28 cellular contexts compared by ENCODE assay signal in the genomic region with DNA sequence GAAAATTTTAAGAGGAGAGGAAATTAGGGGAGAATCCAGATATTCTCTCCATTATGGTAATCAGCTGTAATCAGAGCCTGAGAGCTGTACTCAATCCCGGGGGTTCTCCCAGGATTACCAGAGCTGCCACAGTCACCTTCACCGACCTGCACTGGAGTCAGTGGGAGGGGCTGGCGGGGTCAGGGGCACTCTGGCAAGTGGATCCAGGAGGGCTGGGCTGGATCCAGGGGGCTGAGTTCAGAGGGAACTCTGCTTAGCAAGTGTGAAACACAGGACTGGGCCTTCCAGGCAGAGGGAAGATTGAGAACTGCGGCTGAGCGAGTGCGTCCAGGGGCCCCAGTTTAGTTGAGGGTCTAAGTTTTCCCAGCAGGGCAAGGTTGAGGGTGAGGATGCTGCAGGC.
"Had no signal": no experiment of that assay in that cellular context is flagged by ENCODE, and none has a peak within 500 bp of the region (broad histone marks: within the 10 kb centered on the region; RNA-seq: fewer than 3 reads in every experiment).

No MANE protein-coding gene starts in this region.

- H3K4me1 ChIP-seq: ascending aorta had no signal

- H3K4me3 ChIP-seq: ascending aorta, body of pancreas had no signal

- H3K27ac ChIP-seq: ascending aorta, body of pancreas had no signal

- H3K9me3 Mint-ChIP-seq: activated B cell treated with CpG ODN at 0.5 μM for 24 hours; activated CD4-positive, alpha-beta T cell treated with anti-CD3 and anti-CD28 coated beads, Interleukin-2, amount 10 ng/mL, durations not matched to agents 24 days and 14 days; activated naive CD4-positive, alpha-beta T cell treated with anti-CD3 and anti-CD28 coated beads, Interleukin-2, amount 50 U/mL, for 24 hours; activated T-cell treated with anti-CD3 and anti-CD28 coated beads, Interleukin-2, amount 50 U/mL, for 24 hours; activated T-helper 1 cell treated with anti-CD3 and anti-CD28 coated beads, Interleukin-12 subunit alpha, Interleukin-12 subunit beta, Interleukin-2, Interleukin-4 antibody, amounts not matched to agents 30 ng/mL and 10 ng/mL and 1 ng/mL, durations not matched to agents 14 hours and 24 hours and 36 hours; T-helper 1 cell treated with Interleukin-12 subunit alpha and Interleukin-12 subunit beta and Interleukin-4 antibody, amounts not matched to agents 30 μg/mL and 1 μg/mL, for 36 hours had no signal

- H3K9me3 ChIP-seq: ascending aorta, body of pancreas had no signal

- H3K36me3 Mint-ChIP-seq: activated CD8-positive, alpha-beta memory T cell treated with anti-CD3 and anti-CD28 coated beads, Interleukin-2, amount 10 ng/mL, durations not matched to agents 7 days and 5 days; activated naive CD4-positive, alpha-beta T cell treated with anti-CD3 and anti-CD28 coated beads, Interleukin-2, amount 50 U/mL, for 24 hours had no signal

- H3K36me3 ChIP-seq: ascending aorta had no signal

- H3K4me1 Mint-ChIP-seq: activated B cell treated with CpG ODN at 0.5 μM for 24 hours had no signal

- H3K27me3 ChIP-seq: ascending aorta, body of pancreas had no signal

- ATAC-seq: activated CD8-positive, alpha-beta memory T cell treated with anti-CD3 and anti-CD28 coated beads, Interleukin-2, amount 10 ng/mL, durations not matched to agents 7 days and 5 days; body of pancreas; Panc1; Right ventricle myocardium inferior had no signal

- H3K4me3 Mint-ChIP-seq: activated B cell treated with CpG ODN at 0.5 μM for 24 hours; activated CD4-positive, alpha-beta T cell treated with anti-CD3 and anti-CD28 coated beads, Interleukin-2, amount 10 ng/mL, durations not matched to agents 24 days and 14 days; activated CD8-positive, alpha-beta memory T cell treated with anti-CD3 and anti-CD28 coated beads, Interleukin-2, amount 10 ng/mL, durations not matched to agents 7 days and 5 days; activated naive CD4-positive, alpha-beta T cell treated with anti-CD3 and anti-CD28 coated beads, Interleukin-2, amount 50 U/mL, for 24 hours; activated T-cell treated with anti-CD3 and anti-CD28 coated beads, Interleukin-2, amount 50 U/mL, for 24 hours; activated T-helper 1 cell treated with anti-CD3 and anti-CD28 coated beads, Interleukin-12 subunit alpha, Interleukin-12 subunit beta, Interleukin-2, Interleukin-4 antibody, amounts not matched to agents 30 ng/mL and 10 ng/mL and 1 ng/mL, durations not matched to agents 14 hours and 24 hours and 36 hours; T-helper 1 cell treated with Interleukin-12 subunit alpha and Interleukin-12 subunit beta and Interleukin-4 antibody, amounts not matched to agents 30 μg/mL and 1 μg/mL, for 36 hours had no signal

- DNase-seq: activated B cell treated with CpG ODN at 0.5 μM for 24 hours; activated CD4-positive, alpha-beta T cell treated with anti-CD3 and anti-CD28 coated beads for 1 hour; activated CD4-positive, alpha-beta T cell treated with anti-CD3 and anti-CD28 coated beads, Interleukin-2, amount 10 ng/mL, durations not matched to agents 24 days and 14 days; activated CD4-positive, alpha-beta T cell treated with anti-CD3 and anti-CD28 coated beads, Interleukin-2, amount 50 U/mL, for 48 hours; activated CD8-positive, alpha-beta memory T cell treated with anti-CD3 and anti-CD28 coated beads, Interleukin-2, amount 10 ng/mL, durations not matched to agents 7 days and 5 days; activated effector memory CD4-positive, alpha-beta T cell treated with Interleukin-2 at 50 U/mL for 16 hours; activated naive CD4-positive, alpha-beta T cell; activated T-cell treated with anti-CD3 and anti-CD28 coated beads, Interleukin-2, amount 50 U/mL, for 24 hours; amniotic stem cell; body of pancreas; central memory CD4-positive, alpha-beta T cell; KG1; NCI-H1092; NCI-H1417; NCI-H1930; NCI-H345; NCI-H510A; NCI-H526 treated with DMSO at 0.1 percent for 48 hours; NK-92 treated with Interleukin-12 subunit alpha and Interleukin-12 subunit beta, amount 100 ng/mL, for 24 hours; OCI-M1; RPMI8226; T-helper 9 cell had no signal

- H3K27ac Mint-ChIP-seq: activated B cell treated with CpG ODN at 0.5 μM for 24 hours; activated CD4-positive, alpha-beta T cell treated with anti-CD3 and anti-CD28 coated beads, Interleukin-2, amount 10 ng/mL, durations not matched to agents 24 days and 14 days; activated CD8-positive, alpha-beta memory T cell treated with anti-CD3 and anti-CD28 coated beads, Interleukin-2, amount 10 ng/mL, durations not matched to agents 7 days and 5 days; activated naive CD4-positive, alpha-beta T cell treated with anti-CD3 and anti-CD28 coated beads, Interleukin-2, amount 50 U/mL, for 24 hours; activated T-cell treated with anti-CD3 and anti-CD28 coated beads, Interleukin-2, amount 50 U/mL, for 24 hours; activated T-helper 1 cell treated with anti-CD3 and anti-CD28 coated beads, Interleukin-12 subunit alpha, Interleukin-12 subunit beta, Interleukin-2, Interleukin-4 antibody, amounts not matched to agents 30 ng/mL and 10 ng/mL and 1 ng/mL, durations not matched to agents 14 hours and 24 hours and 36 hours; T-helper 1 cell treated with Interleukin-12 subunit alpha and Interleukin-12 subunit beta and Interleukin-4 antibody, amounts not matched to agents 30 μg/mL and 1 μg/mL, for 36 hours had no signal
